8 cellular contexts compared by ENCODE assay signal in the genomic region with DNA sequence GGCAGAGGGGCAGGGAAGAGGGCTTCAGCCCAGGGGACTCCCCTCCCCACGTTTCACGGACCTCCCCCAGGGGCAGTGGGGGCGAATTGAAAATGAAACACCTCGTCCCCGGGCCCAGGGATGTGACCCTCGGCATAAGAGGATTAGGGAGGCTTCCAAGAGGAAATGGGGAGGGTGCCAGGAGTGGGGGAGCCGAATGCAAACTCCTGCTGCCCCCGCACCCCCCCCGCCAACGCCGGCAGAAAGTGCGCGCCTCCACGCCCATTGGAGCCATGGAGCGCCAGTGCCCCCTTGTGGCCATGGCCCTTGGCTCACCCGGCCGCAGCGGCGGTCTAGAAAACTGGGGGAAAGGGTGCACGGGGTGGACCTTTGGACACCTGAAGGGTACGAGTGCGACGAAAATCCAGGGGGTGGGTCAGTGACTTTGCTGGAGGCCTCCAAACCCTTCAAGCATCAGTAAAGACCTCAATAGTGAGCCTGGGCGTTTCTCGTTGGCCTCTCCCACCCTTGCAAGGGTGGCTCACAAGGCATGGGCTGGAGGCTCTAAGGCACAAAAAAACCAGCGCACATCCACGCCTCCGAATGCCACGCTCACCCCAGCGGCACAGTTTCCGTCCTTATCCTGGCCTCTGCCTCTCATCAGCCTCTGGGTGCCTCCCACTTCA.
A peak's percentile ranks its signal among the peaks of the same experiment; 100 is the strongest.
DNase-seq lines count a peak whose midpoint lies in the region; ATAC-seq, FAIRE-seq and TF ChIP-seq lines count a peak whose summit lies in the region.

No MANE protein-coding gene starts in this region.

- peak; percentile 49 for DNase-seq in OCI-LY7 (ENCODE audit: low spot score)
- peak; percentile 27 for DNase-seq in activated effector memory CD4-positive, alpha-beta T cell treated with Interleukin-2 at 50 U/mL for 16 hours
- peak; percentile 45 to 70 for DNase-seq in frontal cortex (ENCODE audit: low spot score in 2 of 2)
- peak; percentile 3 for DNase-seq in occipital lobe (lab: John Stamatoyannopoulos, UW)
- DNase-seq in testis = peak; percentile 73

- no peaks in the 10 kb centered on the region for H3K4me1 ChIP-seq in DOHH2 (ENCODE audit: control insufficient read depth, low read length)
- no peaks in the 10 kb centered on the region for H3K4me1 ChIP-seq in OCI-LY7 (ENCODE audit: insufficient read depth, low read length, poor library complexity, severe bottlenecking)
- H3K4me1 ChIP-seq in testis = no peaks in the 10 kb centered on the region

- H2AFZ ChIP-seq in OCI-LY7 (ENCODE audit: low read length) = peak overlapping the region; percentile 31; the same call in 1 of the 2 replicates

- TF ChIP-seq CTCF in DOHH2 (IDR thresholded peaks at IDR 0.05; ENCODE audit: low read depth, low read length, poor library complexity, severe bottlenecking) = peak; percentile 67
- TF ChIP-seq CTCF in OCI-LY7 (conservative IDR thresholded peaks at IDR 0.05; ENCODE audit: low read length) = peak; percentile 71
- TF ChIP-seq CTCF in testis (IDR thresholded peaks at IDR 0.05) = peak; percentile 67 to 81 (median 71)

- no TSS peak for BruUV-seq in OCI-LY7 (replicated peaks; lab: Mats Ljungman, UMichigan)

- H3K9me3 ChIP-seq in DOHH2 (ENCODE audit: control insufficient read depth, insufficient read depth, low read length) (no peaks in the 10 kb centered on the region), OCI-LY7 (ENCODE audit: low read length) (no peaks in the 10 kb centered on the region), testis (no peaks in the 10 kb centered on the region)

- H4K20me1 ChIP-seq in DOHH2 (ENCODE audit: control insufficient read depth, insufficient read depth, low read depth, low read length) (no peaks in the 10 kb centered on the region), OCI-LY7 (ENCODE audit: insufficient read depth, low read length) (no peaks in the 10 kb centered on the region)

- no peaks in the 10 kb centered on the region for H3K36me3 ChIP-seq in DOHH2 (ENCODE audit: control insufficient read depth, low read length)
- H3K36me3 ChIP-seq in OCI-LY7 (ENCODE audit: insufficient read depth, low read length) = no peaks in the 10 kb centered on the region
- H3K36me3 ChIP-seq in testis (ENCODE audit: low read depth, missing control alignments) = no peaks in the 10 kb centered on the region

- no peak for TF ChIP-seq POLR2A in testis (IDR thresholded peaks at IDR 0.05)

- H3K4me2 ChIP-seq in DOHH2 (ENCODE audit: low read length) (peak overlapping the region; percentile 39), OCI-LY7 (ENCODE audit: low read length) (peak overlapping the region; percentile 55)

- 1 to 4% methylated on average over 12 to 26 of the region's 31 CpGs for WGBS in testis, 2 donors

- no peak overlapping the region for H3K27ac ChIP-seq in DOHH2 (ENCODE audit: low read depth, low read length)
- H3K27ac ChIP-seq in OCI-LY7 (ENCODE audit: low read depth, low read length, poor library complexity, severe bottlenecking) = no peak overlapping the region
- no peak overlapping the region for H3K27ac ChIP-seq in testis

- ATAC-seq in HG02571 (IDR thresholded peaks at IDR 0.05; ENCODE audit: unreplicated experiment) (peak; percentile 50), HG03108 (IDR thresholded peaks at IDR 0.05; ENCODE audit: unreplicated experiment) (no peak)

- H3F3A ChIP-seq in DOHH2 (ENCODE audit: control insufficient read depth, insufficient read depth) = no peaks in the 10 kb centered on the region

- intact Hi-C loops in OCI-LY7 (cut with micrococcal nuclease; ENCODE audit: unreplicated experiment) (loop anchor here (2.0 to 5.0 kb wide), 2 partner anchors 459 to 553 kb away; partner anchors contain the start of gene EFNB1), testis (cut with DNase I; ENCODE audit: low total_unique reads) (loop anchor here (5.0 kb wide), 1 partner anchor 464 kb away; no protein-coding TSS in a partner anchor)

- H3K4me3 ChIP-seq in DOHH2 (ENCODE audit: low read length) (peak overlapping the region; percentile 15; the same call in 1 of the 2 replicates), OCI-LY7 (ENCODE audit: low read depth, low read length, poor library complexity, severe bottlenecking) (peak overlapping the region; percentile 38), testis (peak overlapping the region; percentile 19 to 43)

- POLR2A ChIA-PET in OCI-LY7 (lab: Charles Lee) = interaction anchor here (0.6 kb wide), 1 partner anchor 10 kb away, joined by 3 read pairs; no protein-coding TSS in a partner anchor

- CTCF ChIA-PET in OCI-LY7 (lab: Charles Lee; ENCODE audit: unreplicated experiment) = no interaction called here

- H3K9me2 ChIP-seq in DOHH2 (replicated peaks; ENCODE audit: control insufficient read depth, low read length) = no peaks in the 10 kb centered on the region
- no peaks in the 10 kb centered on the region for H3K9me2 ChIP-seq in OCI-LY7 (ENCODE audit: insufficient read depth, low read length)

- H3K27me3 ChIP-seq in DOHH2 (ENCODE audit: control insufficient read depth, low read length) (no peaks in the 10 kb centered on the region), testis (no peaks in the 10 kb centered on the region)

- FAIRE-seq in frontal cortex (lab: Jason Lieb, UNC) = no peak

- H3K79me2 ChIP-seq in DOHH2 (ENCODE audit: control insufficient read depth, low read length) (no peaks in the 10 kb centered on the region), OCI-LY7 (ENCODE audit: insufficient read depth, low read depth, low read length) (no peaks in the 10 kb centered on the region)

Comparison
In these comparisons a context has a peak if more than half of its experiments do, and no peak if none do; other contexts are left out.
1. DNase-seq: peak in every context shown above with its lines; median percentile 73 in testis; 58 in frontal cortex; 49 in OCI-LY7; 27 in activated effector memory CD4-positive, alpha-beta T cell treated with Interleukin-2 at 50 U/mL for 16 hours; 3 in occipital lobe.